ENCODE assay signal across 30 cellular contexts in genomic region chr13:98440390-98441055, GRCh38.
"Had no signal": no experiment of that assay in that cellular context is flagged by ENCODE, and none has a peak within 500 bp of the region (broad histone marks: within the 10 kb centered on the region; RNA-seq: fewer than 3 reads in every experiment).

No MANE protein-coding gene starts in this region.

- H3K9me3 Mint-ChIP-seq: activated CD4-positive, alpha-beta T cell treated with anti-CD3 and anti-CD28 coated beads, Interleukin-2, amount 10 ng/mL, durations not matched to agents 24 days and 14 days; activated CD8-positive, alpha-beta T cell treated with anti-CD3 and anti-CD28 coated beads for 36 hours; activated naive CD4-positive, alpha-beta T cell treated with anti-CD3 and anti-CD28 coated beads for 36 hours; activated naive CD4-positive, alpha-beta T cell treated with anti-CD3 and anti-CD28 coated beads, Interleukin-2, amount 50 U/mL, for 72 hours; activated T-helper 1 cell treated with anti-CD3 and anti-CD28 coated beads, Interleukin-12 subunit alpha, Interleukin-12 subunit beta, Interleukin-2, Interleukin-4 antibody, amounts not matched to agents 30 ng/mL and 10 ng/mL and 1 ng/mL, durations not matched to agents 14 hours and 24 hours and 36 hours; brain had no signal

- H3K27ac ChIP-seq: adrenal gland, SJCRH30, SK-N-MC, WERI-Rb-1 had no signal

- FAIRE-seq: bronchial epithelial cell had no signal

- H3K36me3 ChIP-seq: SJCRH30 had no signal

- H3K4me1 ChIP-seq: adrenal gland, SJCRH30 had no signal

- H3K4me3 ChIP-seq: adrenal gland, SJCRH30, SK-N-MC had no signal

- H3K27ac Mint-ChIP-seq: activated CD4-positive, alpha-beta T cell treated with anti-CD3 and anti-CD28 coated beads, Interleukin-2, amount 10 ng/mL, durations not matched to agents 24 days and 14 days; activated CD8-positive, alpha-beta T cell treated with anti-CD3 and anti-CD28 coated beads for 36 hours; activated naive CD4-positive, alpha-beta T cell treated with anti-CD3 and anti-CD28 coated beads for 36 hours; activated T-helper 1 cell treated with anti-CD3 and anti-CD28 coated beads, Interleukin-12 subunit alpha, Interleukin-12 subunit beta, Interleukin-2, Interleukin-4 antibody, amounts not matched to agents 30 ng/mL and 10 ng/mL and 1 ng/mL, durations not matched to agents 14 hours and 24 hours and 36 hours had no signal

- H3K36me3 Mint-ChIP-seq: activated naive CD4-positive, alpha-beta T cell treated with anti-CD3 and anti-CD28 coated beads, Interleukin-2, amount 50 U/mL, for 72 hours had no signal

- H3K27me3 ChIP-seq: adrenal gland, SJCRH30 had no signal

- H3K4me3 Mint-ChIP-seq: activated CD4-positive, alpha-beta T cell treated with anti-CD3 and anti-CD28 coated beads, Interleukin-2, amount 10 ng/mL, durations not matched to agents 24 days and 14 days; activated CD8-positive, alpha-beta T cell treated with anti-CD3 and anti-CD28 coated beads for 36 hours; activated naive CD4-positive, alpha-beta T cell treated with anti-CD3 and anti-CD28 coated beads for 36 hours; activated T-helper 1 cell treated with anti-CD3 and anti-CD28 coated beads, Interleukin-12 subunit alpha, Interleukin-12 subunit beta, Interleukin-2, Interleukin-4 antibody, amounts not matched to agents 30 ng/mL and 10 ng/mL and 1 ng/mL, durations not matched to agents 14 hours and 24 hours and 36 hours; brain had no signal

- DNase-seq: activated CD4-positive, alpha-beta T cell treated with anti-CD3 and anti-CD28 coated beads for 1 hour; activated CD4-positive, alpha-beta T cell treated with anti-CD3 and anti-CD28 coated beads, Interleukin-2, amount 10 ng/mL, durations not matched to agents 24 days and 14 days; activated CD4-positive, alpha-beta T cell treated with anti-CD3 and anti-CD28 coated beads, Interleukin-2, amount 50 U/mL, for 4 hours; activated CD4-positive, CD25-positive, alpha-beta regulatory T cell; activated CD8-positive, alpha-beta T cell treated with anti-CD3 and anti-CD28 coated beads for 36 hours; activated gamma-delta T cell treated with Interleukin-2 at 50 U/mL for 16 hours; activated naive CD4-positive, alpha-beta T cell treated with anti-CD3 and anti-CD28 coated beads for 36 hours; activated T-cell treated with anti-CD3 and anti-CD28 coated beads, Interleukin-2, amount 50 U/mL, for 1 hour; adrenal gland; Karpas-422; NCI-H1105; NCI-H1417 treated with DMSO at 0.1 percent for 48 hours; NCI-H187 treated with DMSO at 0.1 percent for 48 hours; NCI-H2081; NCI-H2171 treated with DMSO at 0.1 percent for 48 hours; NCI-H2227 treated with DMSO at 0.1 percent for 48 hours; NCI-H446; NCI-H510A treated with DMSO at 0.1 percent for 48 hours; NCI-H526 treated with DMSO at 0.1 percent for 48 hours; NCI-H82; SHP77; SJCRH30; T1000; WERI-Rb-1 had no signal

- H3K27me3 Mint-ChIP-seq: activated CD4-positive, alpha-beta T cell treated with anti-CD3 and anti-CD28 coated beads, Interleukin-2, amount 10 ng/mL, durations not matched to agents 24 days and 14 days; activated CD8-positive, alpha-beta T cell treated with anti-CD3 and anti-CD28 coated beads for 36 hours; brain had no signal

- ATAC-seq: activated CD8-positive, alpha-beta T cell treated with anti-CD3 and anti-CD28 coated beads for 36 hours; activated naive CD4-positive, alpha-beta T cell treated with anti-CD3 and anti-CD28 coated beads, Interleukin-2, amount 50 U/mL, for 72 hours; Panc1 had no signal

- H3K9me3 ChIP-seq: adrenal gland, SJCRH30 had no signal
